In the genomic region with DNA sequence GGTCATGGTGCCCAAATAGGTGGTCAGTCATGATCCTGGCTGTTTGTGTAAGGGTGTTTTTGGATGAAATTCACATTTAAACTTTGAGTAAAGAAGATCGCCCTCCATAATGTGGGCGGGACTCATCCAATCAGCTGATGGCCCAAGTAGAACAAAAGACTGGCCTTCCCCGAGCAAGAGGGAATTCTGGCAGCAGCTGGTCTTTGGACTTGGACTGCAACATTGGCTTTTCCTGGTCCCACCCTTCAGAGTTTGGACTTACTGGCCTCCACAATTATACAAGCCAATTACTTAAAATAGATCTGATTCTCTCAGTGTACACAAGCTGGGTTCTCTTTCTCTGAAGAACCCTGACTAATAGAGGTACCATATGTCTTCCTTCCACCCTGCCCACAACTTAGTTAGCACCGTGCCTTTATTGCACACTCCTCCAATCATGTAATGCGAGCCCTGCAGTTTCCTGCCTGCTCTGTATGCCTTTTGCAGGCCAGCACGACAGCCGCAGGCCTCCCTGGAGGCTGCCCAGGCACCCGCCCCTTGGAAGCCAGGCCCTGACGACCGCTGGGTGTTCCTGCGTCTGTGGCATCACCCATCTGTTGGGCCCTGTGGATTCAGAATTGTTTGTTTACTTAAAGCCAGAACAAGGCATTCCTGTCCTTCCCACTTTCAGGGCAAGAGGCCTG, we compare ENCODE assay signal across 8 cellular contexts. TPM values are rescaled to one million over a fixed set of nuclear protein-coding genes. Genes with fewer than 3 reads are reported as not detected.
DNase-seq lines count a peak whose midpoint lies in the region; ATAC-seq and TF ChIP-seq lines count a peak whose summit lies in the region.

No MANE protein-coding gene starts in this region.

- peak overlapping the region; percentile 15 to 83 (median 62) for H3K27ac ChIP-seq in Peyer's patch
- no peak overlapping the region for H3K27ac ChIP-seq in Karpas-422 (ENCODE audit: low read length)

- intact Hi-C loops in activated T-helper 2 cell treated with anti-CD3 and anti-CD28 coated beads, Interferon-gamma antibody, Interleukin-2, Interleukin-4, amounts not matched to agents 10 μg/mL and 5 μg/mL and 100 μg/mL, durations not matched to agents 14 hours and 24 hours and 36 hours (cut with micrococcal nuclease): no loop called here

- no peak for TF ChIP-seq POLR2A in Peyer's patch (IDR thresholded peaks at IDR 0.05)

- H4K20me1 ChIP-seq in Karpas-422 (ENCODE audit: insufficient read depth, low read depth, low read length): no peaks in the 10 kb centered on the region

- no peak overlapping the region for H3K27ac Mint-ChIP-seq in activated T-helper 2 cell treated with anti-CD3 and anti-CD28 coated beads, Interferon-gamma antibody, Interleukin-2, Interleukin-4, amounts not matched to agents 10 μg/mL and 5 μg/mL and 100 μg/mL, durations not matched to agents 14 hours and 24 hours and 36 hours

- H3K9me2 ChIP-seq in Karpas-422 (replicated peaks; ENCODE audit: insufficient read depth, low read length): no peaks in the 10 kb centered on the region

- no peaks in the 10 kb centered on the region for H3K27me3 ChIP-seq in Peyer's patch
- H3K27me3 ChIP-seq in Karpas-422 (ENCODE audit: low read length): no peaks in the 10 kb centered on the region

- H3K4me1 ChIP-seq in Peyer's patch (peaks cover 0 to 36% (median 0%) of the 10 kb centered on the region in 4 donors), Karpas-422 (ENCODE audit: low read length) (no peaks in the 10 kb centered on the region)

- TF ChIP-seq CTCF in Peyer's patch (IDR thresholded peaks at IDR 0.05) (no peak), fibroblast of the aortic adventitia (IDR thresholded peaks at IDR 0.05; ENCODE audit: insufficient read depth, low read length) (no peak)

- H3K9ac ChIP-seq in Karpas-422 (ENCODE audit: low read length): no peak overlapping the region

- H3K4me1 Mint-ChIP-seq in activated T-helper 2 cell treated with anti-CD3 and anti-CD28 coated beads, Interferon-gamma antibody, Interleukin-2, Interleukin-4, amounts not matched to agents 10 μg/mL and 5 μg/mL and 100 μg/mL, durations not matched to agents 14 hours and 24 hours and 36 hours (ENCODE audit: low read depth): no peaks in the 10 kb centered on the region

- peaks cover 8% of the 10 kb centered on the region for H3K27me3 Mint-ChIP-seq in activated T-helper 2 cell treated with anti-CD3 and anti-CD28 coated beads, Interferon-gamma antibody, Interleukin-2, Interleukin-4, amounts not matched to agents 10 μg/mL and 5 μg/mL and 100 μg/mL, durations not matched to agents 14 hours and 24 hours and 36 hours (ENCODE audit: low read depth)

- no peaks in the 10 kb centered on the region for H3K9me3 ChIP-seq in Peyer's patch
- no peaks in the 10 kb centered on the region for H3K9me3 ChIP-seq in Karpas-422 (ENCODE audit: low read length)

- no peak overlapping the region for H2AFZ ChIP-seq in Karpas-422 (ENCODE audit: low read length)

- no peak overlapping the region for H3K4me3 ChIP-seq in Peyer's patch
- H3K4me3 ChIP-seq in fibroblast of the aortic adventitia (ENCODE audit: low read depth, low read length): no peak overlapping the region
- no peak overlapping the region for H3K4me3 ChIP-seq in Karpas-422 (ENCODE audit: low read length)

- no peaks in the 10 kb centered on the region for H3K9me3 Mint-ChIP-seq in activated T-helper 2 cell treated with anti-CD3 and anti-CD28 coated beads, Interferon-gamma antibody, Interleukin-2, Interleukin-4, amounts not matched to agents 10 μg/mL and 5 μg/mL and 100 μg/mL, durations not matched to agents 14 hours and 24 hours and 36 hours

- H3K79me2 ChIP-seq in Karpas-422 (ENCODE audit: low read length): no peaks in the 10 kb centered on the region

- no peak for ATAC-seq in GM18873 (IDR thresholded peaks at IDR 0.05; ENCODE audit: low FRiP score, unreplicated experiment)

- H3K36me3 ChIP-seq in Peyer's patch: no peaks in the 10 kb centered on the region
- no peaks in the 10 kb centered on the region for H3K36me3 ChIP-seq in Karpas-422 (ENCODE audit: insufficient read depth, low read length)

- H3K4me3 Mint-ChIP-seq in activated T-helper 2 cell treated with anti-CD3 and anti-CD28 coated beads, Interferon-gamma antibody, Interleukin-2, Interleukin-4, amounts not matched to agents 10 μg/mL and 5 μg/mL and 100 μg/mL, durations not matched to agents 14 hours and 24 hours and 36 hours (ENCODE audit: low read depth): no peak overlapping the region

- H3K36me3 Mint-ChIP-seq in activated T-helper 2 cell treated with anti-CD3 and anti-CD28 coated beads, Interferon-gamma antibody, Interleukin-2, Interleukin-4, amounts not matched to agents 10 μg/mL and 5 μg/mL and 100 μg/mL, durations not matched to agents 14 hours and 24 hours and 36 hours (ENCODE audit: low read depth): no peaks in the 10 kb centered on the region

- no peak overlapping the region for H3K4me2 ChIP-seq in Karpas-422 (ENCODE audit: low read depth, low read length, poor library complexity, severe bottlenecking)

- DNase-seq in AG08395 (ENCODE audit: low spot score) (peak; percentile 91), Peyer's patch (peak in 2 of 3 donors; percentile 69 to 80), fibroblast of the aortic adventitia (ENCODE audit: low read depth) (peak; percentile 98), non-pigmented ciliary epithelial cell (ENCODE audit: low read depth) (peak; percentile 22), Karpas-422 (no peak), NOMO-1 (lab: John Stamatoyannopoulos, UW; ENCODE audit: unreplicated experiment in 2 of 2) (no peak)
- DNase-seq in activated T-helper 2 cell treated with anti-CD3 and anti-CD28 coated beads, Interferon-gamma antibody, Interleukin-2, Interleukin-4, amounts not matched to agents 10 μg/mL and 5 μg/mL and 100 μg/mL, durations not matched to agents 14 hours and 24 hours and 36 hours (ENCODE audit: low spot score): no peak

RNA-seq across cellular contexts. Expression of a gene that starts 1.2 kb away (rescaled TPM):
- total RNA-seq in Peyer's patch (10 to 100 TPM in 1 of 4 donors, 1 to 10 TPM in 3; 3.1 to 24.8 (median 4.8) TPM), fibroblast of the aortic adventitia (ENCODE audit: low replicate concordance) (2.5 and 219 TPM in 2 replicates)
- total RNA-seq in activated T-helper 2 cell treated with anti-CD3 and anti-CD28 coated beads, Interferon-gamma antibody, Interleukin-2, Interleukin-4, amounts not matched to agents 10 μg/mL and 5 μg/mL and 100 μg/mL, durations not matched to agents 14 hours and 24 hours and 36 hours: not detected in 2 replicates
- total RNA-seq in Karpas-422 (2014; rRNA removed; shearing (Covaris generic); ENCODE audit: low replicate concordance): not detected in 2 replicates

RNA-seq across cellular contexts. Expression of a gene that starts 20.5 kb away (rescaled TPM):
- total RNA-seq in Peyer's patch: 10 to 100 TPM in 1 of 4 donors, 1 to 10 TPM in 3; 3.9 to 19.8 (median 6.8) TPM
- 7.3 and 13.2 TPM in 2 replicates for total RNA-seq in fibroblast of the aortic adventitia (ENCODE audit: low replicate concordance)
- total RNA-seq in activated T-helper 2 cell treated with anti-CD3 and anti-CD28 coated beads, Interferon-gamma antibody, Interleukin-2, Interleukin-4, amounts not matched to agents 10 μg/mL and 5 μg/mL and 100 μg/mL, durations not matched to agents 14 hours and 24 hours and 36 hours: 1.3 and 1.4 TPM in 2 replicates
- 1.5 and 2.5 TPM in 2 replicates for total RNA-seq in Karpas-422 (2014; rRNA removed; shearing (Covaris generic); ENCODE audit: low replicate concordance)

Comparison
In these comparisons a context has a peak if more than half of its experiments do, and no peak if none do; other contexts are left out.
1. DNase-seq: peak in AG08395 (single experiment), Peyer's patch (2 of 3), fibroblast of the aortic adventitia (single experiment) and non-pigmented ciliary epithelial cell (single experiment); none in activated T-helper 2 cell treated with anti-CD3 and anti-CD28 coated beads, Interferon-gamma antibody, Interleukin-2, Interleukin-4, amounts not matched to agents 10 μg/mL and 5 μg/mL and 100 μg/mL, durations not matched to agents 14 hours and 24 hours and 36 hours (single experiment), Karpas-422 (single experiment) and NOMO-1 (0 of 2).